In genomic region chr3:120801484-120801883, GRCh38 we compare ENCODE assay signal across 26 cellular contexts. TPM values are rescaled to one million over a fixed set of nuclear protein-coding genes. Genes with fewer than 3 reads are reported as not detected.
DNase-seq lines count a peak whose midpoint lies in the region; ATAC-seq and TF ChIP-seq lines count a peak whose summit lies in the region.
"Had no signal": no experiment of that assay in that cellular context is flagged by ENCODE, and none has a peak within 500 bp of the region (broad histone marks: within the 10 kb centered on the region; RNA-seq: fewer than 3 reads in every experiment).

No MANE protein-coding gene starts in this region.

- TF ChIP-seq CTCF in breast epithelium (IDR thresholded peaks at IDR 0.05) (no peak), tibial artery (IDR thresholded peaks at IDR 0.05) (no peak)

- intact Hi-C loops in breast epithelium (cut with DNase I; ENCODE audit: low total_unique reads), result no loop called here
- intact Hi-C loops in tibial artery (cut with DNase I; ENCODE audit: low total_unique reads), result no loop called here

- H3K4me3 ChIP-seq in Karpas-422 (ENCODE audit: low read length) (peak overlapping the region; percentile 53), breast epithelium (no peak overlapping the region), tibial artery (no peak overlapping the region)
- H3K4me3 ChIP-seq: A549, HAP-1, heart right ventricle, K562, lower lobe of right lung had no signal

- H3K9me2 ChIP-seq in Karpas-422 (replicated peaks; ENCODE audit: insufficient read depth, low read length), result no peaks in the 10 kb centered on the region

- no peaks in the 10 kb centered on the region for H3K79me2 ChIP-seq in Karpas-422 (ENCODE audit: low read length)

- no peaks in the 10 kb centered on the region for H3K27me3 ChIP-seq in Karpas-422 (ENCODE audit: low read length)
- no peaks in the 10 kb centered on the region for H3K27me3 ChIP-seq in breast epithelium
- H3K27me3 ChIP-seq in tibial artery, result no peaks in the 10 kb centered on the region

- H3K4me1 ChIP-seq in Karpas-422 (ENCODE audit: low read length) (peaks cover 73% of the 10 kb centered on the region), breast epithelium (no peaks in the 10 kb centered on the region), tibial artery (no peaks in the 10 kb centered on the region)
- H3K4me1 ChIP-seq: A549, HAP-1, heart right ventricle, lower lobe of right lung had no signal

- H3K9me3 ChIP-seq in Karpas-422 (ENCODE audit: low read length), result no peaks in the 10 kb centered on the region
- H3K9me3 ChIP-seq in breast epithelium, result no peaks in the 10 kb centered on the region
- no peaks in the 10 kb centered on the region for H3K9me3 ChIP-seq in tibial artery
- H3K9me3 ChIP-seq: A549, HAP-1, heart right ventricle, lower lobe of right lung had no signal

- H2AFZ ChIP-seq in Karpas-422 (ENCODE audit: low read length), result peak overlapping the region; percentile 27; the same call in 1 of the 2 replicates

- no peak for TF ChIP-seq POLR2A in breast epithelium (IDR thresholded peaks at IDR 0.05)

- peak overlapping the region; percentile 50 for H3K9ac ChIP-seq in Karpas-422 (ENCODE audit: low read length)

- DNase-seq in Karpas-422, result peak; percentile 81
- no peak for DNase-seq in breast epithelium (ENCODE audit: low spot score in 2 of 2)
- DNase-seq in DMS114 treated with DMSO at 0.1 percent for 48 hours (lab: John Stamatoyannopoulos, UW; ENCODE audit: unreplicated experiment), result no peak
- DNase-seq in activated CD4-positive, alpha-beta T cell treated with anti-CD3 and anti-CD28 coated beads, Interleukin-2, amount 50 U/mL, for 48 hours, result no peak
- no peak for DNase-seq in tibial artery
- DNase-seq: activated CD4-positive, alpha-beta memory T cell treated with anti-CD3 and anti-CD28 coated beads, Interleukin-2, amount 10 ng/mL, durations not matched to agents 7 days and 5 days; CD4-positive, alpha-beta memory T cell; effector memory CD4-positive, alpha-beta T cell; EL; heart right ventricle; lower lobe of right lung; MM.1S; naive thymus-derived CD8-positive, alpha-beta T cell; NCI-H1417; NCI-H2029 treated with DMSO at 0.1 percent for 48 hours; NCI-H69; occipital lobe; SIG-M5; stimulated activated naive CD4-positive, alpha-beta T cell had no signal

- peak overlapping the region; percentile 79 for H3K4me2 ChIP-seq in Karpas-422 (ENCODE audit: low read depth, low read length, poor library complexity, severe bottlenecking)
- H3K4me2 ChIP-seq: A549 had no signal

- peak overlapping the region; percentile 93 for H3K27ac ChIP-seq in Karpas-422 (ENCODE audit: low read length)
- H3K27ac ChIP-seq in breast epithelium, result no peak overlapping the region
- H3K27ac ChIP-seq in tibial artery, result no peak overlapping the region
- H3K27ac ChIP-seq: A549, heart right ventricle, lower lobe of right lung had no signal

- peak; percentile 47 for ATAC-seq in GM18519 (IDR thresholded peaks at IDR 0.05; ENCODE audit: low FRiP score, unreplicated experiment)
- ATAC-seq in GM19467 (IDR thresholded peaks at IDR 0.05; ENCODE audit: unreplicated experiment), result peak; percentile 55
- peak; percentile 71 for ATAC-seq in HG02759 (IDR thresholded peaks at IDR 0.05; ENCODE audit: unreplicated experiment)
- ATAC-seq: A549; activated T-helper 17 cell treated with anti-CD3 and anti-CD28 coated beads, Interleukin-2, amount 50 U/mL, for 72 hours; heart right ventricle; K562; lower lobe of right lung; naive thymus-derived CD8-positive, alpha-beta T cell had no signal

- no peaks in the 10 kb centered on the region for H3K36me3 ChIP-seq in Karpas-422 (ENCODE audit: insufficient read depth, low read length)
- H3K36me3 ChIP-seq in breast epithelium, result no peaks in the 10 kb centered on the region
- no peaks in the 10 kb centered on the region for H3K36me3 ChIP-seq in tibial artery
- H3K36me3 ChIP-seq: HAP-1, heart right ventricle, lower lobe of right lung had no signal

- no peaks in the 10 kb centered on the region for H4K20me1 ChIP-seq in Karpas-422 (ENCODE audit: insufficient read depth, low read depth, low read length)

RNA-seq across cellular contexts. Expression of gene GTF2E1, which starts 58.9 kb away (rescaled TPM):
- 19.5 and 28.1 TPM in 2 replicates for total RNA-seq in Karpas-422 (2014; rRNA removed; shearing (Covaris generic); ENCODE audit: low replicate concordance)
- 10 to 100 TPM in 2 of 3 donors, 1 to 10 TPM in 1; 9.9 to 13.4 (median 12.7) TPM for total RNA-seq in breast epithelium

RNA-seq across cellular contexts. Expression of gene RABL3, which starts 59.2 kb away (rescaled TPM):
- 15.2 and 19.2 TPM in 2 replicates for total RNA-seq in Karpas-422 (2014; rRNA removed; shearing (Covaris generic); ENCODE audit: low replicate concordance)
- total RNA-seq in breast epithelium, result 10 to 100 TPM; 20.6 to 35.4 (median 22.3) TPM
